ENCODE assay signal across 23 cellular contexts in the genomic region with DNA sequence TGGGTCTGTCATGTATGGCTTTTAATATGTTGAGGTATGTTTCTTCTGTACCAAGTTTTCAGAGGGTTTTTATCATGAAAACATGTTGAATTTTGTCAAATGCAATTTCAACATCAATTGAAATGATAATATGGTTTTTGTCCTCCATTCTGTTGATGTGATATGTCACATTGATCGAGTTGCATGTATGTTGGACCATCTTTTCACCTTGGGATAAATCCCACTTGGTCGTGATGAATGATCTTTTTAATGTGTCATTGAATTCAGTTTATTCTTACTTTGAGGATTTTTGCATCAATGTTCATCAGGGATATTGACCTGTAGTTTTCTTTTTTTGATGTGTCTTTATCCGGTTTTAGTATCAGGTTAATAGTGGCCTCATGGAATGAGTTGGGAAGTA.
DNase-seq lines count a peak whose midpoint lies in the region; FAIRE-seq and TF ChIP-seq lines count a peak whose summit lies in the region.
"Had no signal": no experiment of that assay in that cellular context is flagged by ENCODE, and none has a peak within 500 bp of the region (broad histone marks: within the 10 kb centered on the region; RNA-seq: fewer than 3 reads in every experiment).

No MANE protein-coding gene starts in this region.

- no peak overlapping the region for H2AFZ ChIP-seq in GM23248

- H3F3A ChIP-seq in GM23248 (ENCODE audit: insufficient read depth): no peaks in the 10 kb centered on the region

- H3K27ac ChIP-seq in kidney (ENCODE audit: low read depth in 2 of 2, low read length in 2 of 2) (no peak overlapping the region), GM23248 (no peak overlapping the region)
- H3K27ac ChIP-seq: 22Rv1; A549; BLaER1 treated with 17β-estradiol and CSF1 and Interleukin-3, amounts not matched to agents 10 nM and 100 nM; C4-2B had no signal

- H3K36me3 ChIP-seq in kidney (ENCODE audit: control insufficient read depth in 1 of 2, insufficient read depth in 2 of 2, low read length in 2 of 2) (no peaks in the 10 kb centered on the region), GM23248 (ENCODE audit: low read depth) (peaks cover 14% of the 10 kb centered on the region; the same call in 1 of the 2 replicates)
- H3K36me3 ChIP-seq: BLaER1 treated with 17β-estradiol and CSF1 and Interleukin-3, amounts not matched to agents 10 nM and 100 nM had no signal

- 93 to 95% methylated on average over 3 of the region's 3 CpGs for WGBS in GM23248 (ENCODE audit: low coverage in 1 of 2, low lambda C conversion rate in 2 of 2, missing lambda C conversion rate in 2 of 2), 2 experiments

- intact Hi-C loops in kidney (cut with DNase I): no loop called here

- H3K9me2 ChIP-seq in GM23248 (ENCODE audit: insufficient read depth): no peaks in the 10 kb centered on the region

- no peak overlapping the region for H3K4me2 ChIP-seq in GM23248 (ENCODE audit: unreplicated experiment)
- H3K4me2 ChIP-seq: A549; BLaER1 treated with 17β-estradiol and CSF1 and Interleukin-3, amounts not matched to agents 10 nM and 100 nM had no signal

- DNase-seq in GM12891 (ENCODE audit: insufficient read length, low spot score): no peak
- peak; percentile 3 for DNase-seq in amniotic epithelial cell (ENCODE audit: low read depth)
- no peak for DNase-seq in kidney
- no peak for DNase-seq in activated CD8-positive, alpha-beta memory T cell treated with anti-CD3 and anti-CD28 coated beads for 24 hours
- no peak for DNase-seq in GM23248
- DNase-seq: AML-193; Caco-2; Calu3; CD4-positive, alpha-beta T cell; CD8-positive, alpha-beta T cell; DMS 273 treated with DMSO at 0.1 percent for 48 hours; DMS153; DMS53; DMS79; DND-41; EL; GDM1 had no signal

- H3K9ac ChIP-seq in kidney (ENCODE audit: low read length in 2 of 2) (no peak overlapping the region), GM23248 (no peak overlapping the region)
- H3K9ac ChIP-seq: BLaER1 treated with 17β-estradiol and CSF1 and Interleukin-3, amounts not matched to agents 10 nM and 100 nM had no signal

- no peaks in the 10 kb centered on the region for H3K27me3 ChIP-seq in GM23248 (replicated peaks; ENCODE audit: insufficient read depth)
- H3K27me3 ChIP-seq: BLaER1 treated with 17β-estradiol and CSF1 and Interleukin-3, amounts not matched to agents 10 nM and 100 nM had no signal

- FAIRE-seq in GM12891 (lab: Jason Lieb, UNC) (peak; percentile 9), kidney (lab: Jason Lieb, UNC) (peak; percentile 11)
- FAIRE-seq: A549, GM12878, GM19239 had no signal

- peaks cover 0 to 17% of the 10 kb centered on the region in 2 donors for H3K9me3 ChIP-seq in kidney (ENCODE audit: control insufficient read depth in 1 of 2, low read length in 2 of 2)
- peaks cover 9% of the 10 kb centered on the region for H3K9me3 ChIP-seq in GM23248 (ENCODE audit: low read depth)

- H3K4me3 ChIP-seq in kidney (ENCODE audit: low read length in 2 of 2) (no peak overlapping the region), GM23248 (no peak overlapping the region)
- H3K4me3 ChIP-seq: A549; BLaER1 treated with 17β-estradiol and CSF1 and Interleukin-3, amounts not matched to agents 10 nM and 100 nM; GM12878 had no signal

- in situ Hi-C loops in GM23248 (cut with MboI): no loop called here

- TF ChIP-seq POLR2A in GM12891 (IDR thresholded peaks at IDR 0.05; ENCODE audit: low read depth, low read length): no peak

- H3K4me1 ChIP-seq in kidney (ENCODE audit: control insufficient read depth in 1 of 2, insufficient read depth in 1 of 2, low read depth in 1 of 2, low read length in 2 of 2): no peaks in the 10 kb centered on the region
- no peaks in the 10 kb centered on the region for H3K4me1 ChIP-seq in GM23248 (ENCODE audit: insufficient read depth)
- H3K4me1 ChIP-seq: A549; BLaER1 treated with 17β-estradiol and CSF1 and Interleukin-3, amounts not matched to agents 10 nM and 100 nM; Caco-2 had no signal

- no peaks in the 10 kb centered on the region for H4K20me1 ChIP-seq in GM23248 (ENCODE audit: insufficient read depth)
- H4K20me1 ChIP-seq: BLaER1 treated with 17β-estradiol and CSF1 and Interleukin-3, amounts not matched to agents 10 nM and 100 nM had no signal

- no peak for TF ChIP-seq CTCF in kidney (IDR thresholded peaks at IDR 0.05; ENCODE audit: borderline replicate concordance, extremely low read depth, insufficient read depth)

- H3K79me2 ChIP-seq in GM23248 (ENCODE audit: insufficient read depth): peaks cover 10% of the 10 kb centered on the region; the same call in 1 of the 2 replicates

TF ChIP-seq in GM12891, 5 proteins besides CTCF, POLR2A, EP300 and RAD21:
- TF ChIP-seq SPI1 (IDR thresholded peaks at IDR 0.05; ENCODE audit: low read depth, low read length) (no peak), PAX5 (IDR thresholded peaks at IDR 0.05; ENCODE audit: insufficient read depth, low read length, severe bottlenecking) (no peak), POLR2AphosphoS5 (IDR thresholded peaks at IDR 0.05; ENCODE audit: low read depth, low read length) (no peak), TAF1 (IDR thresholded peaks at IDR 0.05; ENCODE audit: low read depth, low read length) (no peak), POU2F2 (IDR thresholded peaks at IDR 0.05; ENCODE audit: low read depth, low read length) (no peak)
